11 cellular contexts compared by ENCODE assay signal in genomic region chr16:73176577-73177013, GRCh38.
DNase-seq lines count a peak whose midpoint lies in the region; ATAC-seq, FAIRE-seq and TF ChIP-seq lines count a peak whose summit lies in the region.
"Had no signal": no experiment of that assay in that cellular context is flagged by ENCODE, and none has a peak within 500 bp of the region (broad histone marks: within the 10 kb centered on the region; RNA-seq: fewer than 3 reads in every experiment).

No MANE protein-coding gene starts in this region.

- H3K4me3 ChIP-seq in epithelial cell of proximal tubule (ENCODE audit: low read depth, low read length) = no peak overlapping the region
- no peak overlapping the region for H3K4me3 ChIP-seq in parathyroid adenoma (ENCODE audit: low read depth, low read length)

- H3K9ac ChIP-seq in parathyroid adenoma = no peak overlapping the region

- DNase-seq in GM03348 (ENCODE audit: low spot score) = peak; percentile 80
- DNase-seq in RCC 7860 (ENCODE audit: low spot score) = peak; percentile 57
- no peak for DNase-seq in epithelial cell of proximal tubule (ENCODE audit: low read depth)
- DNase-seq in D341Med (ENCODE audit: low spot score) = no peak
- no peak for DNase-seq in NCI-H2196 (lab: John Stamatoyannopoulos, UW; ENCODE audit: unreplicated experiment)
- DNase-seq in NCI-H510A treated with DMSO at 0.1 percent for 48 hours (lab: John Stamatoyannopoulos, UW) = no peak
- DNase-seq: activated B cell treated with CpG ODN at 0.5 μM for 24 hours, midbrain, NCI-H1436 treated with DMSO at 0.1 percent for 48 hours had no signal

- H2AFZ ChIP-seq in parathyroid adenoma = no peak overlapping the region

- no peaks in the 10 kb centered on the region for H3K9me3 ChIP-seq in parathyroid adenoma (ENCODE audit: control insufficient read depth, low read length)

- H3K27me3 ChIP-seq in parathyroid adenoma (ENCODE audit: control insufficient read depth, insufficient read depth, low read length) = no peaks in the 10 kb centered on the region

- H3K27ac ChIP-seq in parathyroid adenoma = no peak overlapping the region

- no peaks in the 10 kb centered on the region for H3K79me2 ChIP-seq in parathyroid adenoma

- no peak for FAIRE-seq in RCC 7860 (lab: Jason Lieb, UNC)

- ATAC-seq in HG03354 (IDR thresholded peaks at IDR 0.05; ENCODE audit: poor library complexity, severe bottlenecking, unreplicated experiment) = no peak

- no peak overlapping the region for H3K4me2 ChIP-seq in parathyroid adenoma (ENCODE audit: low read length)

- H3K4me1 ChIP-seq in parathyroid adenoma = no peaks in the 10 kb centered on the region

- no peaks in the 10 kb centered on the region for H3K36me3 ChIP-seq in parathyroid adenoma (ENCODE audit: control insufficient read depth, insufficient read depth, low read length)

- TF ChIP-seq CTCF in epithelial cell of proximal tubule (conservative IDR thresholded peaks at IDR 0.05; ENCODE audit: low read depth, low read length) = peak; percentile 69
- TF ChIP-seq CTCF in parathyroid adenoma (IDR thresholded peaks at IDR 0.05) = peak; percentile 32

Comparison
In these comparisons a context has a peak if more than half of its experiments do, and no peak if none do; other contexts are left out.
1. DNase-seq: peak in GM03348 (single experiment) and RCC 7860 (single experiment); none in epithelial cell of proximal tubule (single experiment), D341Med (single experiment), NCI-H2196 (single experiment) and NCI-H510A treated with DMSO at 0.1 percent for 48 hours (single experiment).